In genomic region chr14:89330236-89331002, GRCh38 we compare ENCODE assay signal across 11 cellular contexts.
DNase-seq lines count a peak whose midpoint lies in the region; ATAC-seq, FAIRE-seq and TF ChIP-seq lines count a peak whose summit lies in the region.
"Had no signal": no experiment of that assay in that cellular context is flagged by ENCODE, and none has a peak within 500 bp of the region (broad histone marks: within the 10 kb centered on the region; RNA-seq: fewer than 3 reads in every experiment).

No MANE protein-coding gene starts in this region.

- H3K9me3 ChIP-seq in iPS DF 6.9 (ENCODE audit: control insufficient read depth, insufficient read depth, low read length): no peaks in the 10 kb centered on the region

- H3K27ac ChIP-seq in iPS DF 6.9 (ENCODE audit: low read length): peak overlapping the region; percentile 33

- peak; percentile 83 for FAIRE-seq in GM12892 (lab: Jason Lieb, UNC)

- H3K36me3 ChIP-seq in iPS DF 6.9 (ENCODE audit: control insufficient read depth, insufficient read depth, low read length): 0 out of 2 replicates have a peak, but pooled peaks cover 2% of the 10 kb centered on the region

- DNase-seq in GM12892 (ENCODE audit: insufficient read length): no peak
- DNase-seq in amniotic epithelial cell (ENCODE audit: low read depth): peak; percentile 92
- DNase-seq in iPS DF 6.9 (ENCODE audit: low read depth, low spot score): no peak
- DNase-seq in stromal cell of bone marrow (ENCODE audit: low read depth): peak; percentile 94
- no peak for DNase-seq in left colon
- DNase-seq in DMS79 (lab: John Stamatoyannopoulos, UW): no peak
- DNase-seq: DND-41; stimulated activated CD4-positive, alpha-beta T cell treated with anti-CD3 and anti-CD28 coated beads, Interleukin-4, amount 100 ng/mL, for 1 hour; T-helper 9 cell had no signal

- no CpG with 5 or more reads among the region's 11 CpGs for WGBS in iPS DF 6.9 (ENCODE audit: insufficient coverage, insufficient read length)

- H3K4me1 ChIP-seq in iPS DF 6.9 (ENCODE audit: control insufficient read depth, insufficient read depth, low read length): peaks cover 9% of the 10 kb centered on the region

- no peak for TF ChIP-seq POLR2A in GM12892 (IDR thresholded peaks at IDR 0.05; ENCODE audit: low read depth, low read length)

- intact Hi-C loops in left colon (cut with DNase I, micrococcal nuclease): no loop called here

- ATAC-seq in GM21786 (IDR thresholded peaks at IDR 0.05; ENCODE audit: unreplicated experiment): no peak
- ATAC-seq in left colon: no peak
- ATAC-seq in HG02840 (IDR thresholded peaks at IDR 0.05; ENCODE audit: low FRiP score, unreplicated experiment): no peak

- H3K4me3 ChIP-seq in iPS DF 6.9 (ENCODE audit: low read length): no peak overlapping the region

- H3K27me3 ChIP-seq in iPS DF 6.9 (ENCODE audit: control insufficient read depth, insufficient read depth, low read length): no peaks in the 10 kb centered on the region

Comparison
In these comparisons a context has a peak if more than half of its experiments do, and no peak if none do; other contexts are left out.
1. DNase-seq: peak in amniotic epithelial cell (single experiment) and stromal cell of bone marrow (single experiment); none in GM12892 (single experiment), iPS DF 6.9 (single experiment), left colon (0 of 2) and DMS79 (single experiment).